In genomic region chr5:2133936-2134335, GRCh38 we compare ENCODE assay signal across 18 cellular contexts.
DNase-seq lines count a peak whose midpoint lies in the region; ATAC-seq, FAIRE-seq and TF ChIP-seq lines count a peak whose summit lies in the region.
"Had no signal": no experiment of that assay in that cellular context is flagged by ENCODE, and none has a peak within 500 bp of the region (broad histone marks: within the 10 kb centered on the region; RNA-seq: fewer than 3 reads in every experiment).

No MANE protein-coding gene starts in this region.

- no peak overlapping the region for H3K14ac ChIP-seq in H1 (ENCODE audit: insufficient read length)

- peaks cover 15 to 22% (median 19%) of the 10 kb centered on the region in 11 experiments for H3K27me3 ChIP-seq in BLaER1 treated with 17β-estradiol and CSF1 and Interleukin-3, amounts not matched to agents 10 nM and 100 nM
- H3K27me3 ChIP-seq in H1 (replicated peaks in 1 of 4; ENCODE audit: control insufficient read depth in 3 of 4, extremely low read depth in 1 of 4, insufficient read depth in 3 of 4, low read length in 3 of 4) = no peaks in the 10 kb centered on the region
- peaks cover 0 to 15% (median 3%) of the 10 kb centered on the region in 3 donors for H3K27me3 ChIP-seq in psoas muscle (ENCODE audit: insufficient read depth in 3 of 3, low read length in 2 of 3)

- WGBS in H1 (ENCODE audit: extremely low coverage in 1 of 2, insufficient coverage in 1 of 2, insufficient read length in 1 of 2, insufficient replicate concordance in 2 of 2, low coverage in 1 of 2, low lambda C conversion rate in 2 of 2, missing lambda C conversion rate in 1 of 2), 2 experiments = 99% methylated on average over 6 of the region's 6 CpGs; no CpG with 5 or more reads in 1 of the 2 experiments
- WGBS in psoas muscle, 3 donors = 90 to 92% (median 91%) methylated on average over 6 of the region's 6 CpGs

- no peak overlapping the region for H3K9ac ChIP-seq in BLaER1 treated with 17β-estradiol and CSF1 and Interleukin-3, amounts not matched to agents 10 nM and 100 nM
- no peak overlapping the region for H3K9ac ChIP-seq in H1 (replicated peaks in 1 of 4; ENCODE audit: extremely low read depth in 1 of 4, low read depth in 3 of 4, low read length in 3 of 4)
- H3K9ac ChIP-seq: BLaER1, GM23248 had no signal

- intact Hi-C loops in posterior vena cava (cut with DNase I) (no loop called here), psoas muscle (cut with DNase I) (no loop called here)

- DNase-seq in H1 (ENCODE audit: low read depth in 1 of 2, low spot score in 2 of 2) (no peak), posterior vena cava (ENCODE audit: low spot score) (peak; percentile 59), psoas muscle (no peak)
- DNase-seq in effector CD8-positive, alpha-beta T cell (lab: John Stamatoyannopoulos, UW) = no peak
- DNase-seq: CD4-positive, alpha-beta T cell; CD8-positive, alpha-beta memory T cell; DMS 273 treated with DMSO at 0.1 percent for 48 hours; DMS79 treated with DMSO at 0.1 percent for 48 hours; GF-D8; GM23248; HFFc6 had no signal

- H4K5ac ChIP-seq in H1 (ENCODE audit: insufficient read length, low read depth, low read length) = no peak overlapping the region

- H4K91ac ChIP-seq in H1 (replicated peaks; ENCODE audit: insufficient read length, low read length) = no peak overlapping the region

- no peak overlapping the region for H2BK20ac ChIP-seq in H1 (ENCODE audit: low read length)

- H3K4me1 ChIP-seq in BLaER1 treated with 17β-estradiol and CSF1 and Interleukin-3, amounts not matched to agents 10 nM and 100 nM = peaks cover 19 to 44% (median 29%) of the 10 kb centered on the region in 10 experiments
- H3K4me1 ChIP-seq in H1 (replicated peaks in 1 of 4; ENCODE audit: control insufficient read depth in 3 of 4, insufficient read depth in 4 of 4, low read length in 3 of 4) (no peaks in the 10 kb centered on the region), psoas muscle (no peaks in the 10 kb centered on the region)
- H3K4me1 ChIP-seq: HAP-1 had no signal

- POLR2A ChIA-PET in H1 (lab: Charles Lee; ENCODE audit: partially characterized antibody) = no interaction called here

- no peak overlapping the region for H3K56ac ChIP-seq in H1 (replicated peaks; ENCODE audit: insufficient read length, low read depth, low read length)

- TF ChIP-seq RAD21 in H1 (IDR thresholded peaks at IDR 0.05 in 1 of 2, conservative IDR thresholded peaks at IDR 0.05 in 1 of 2; ENCODE audit: low read depth in 2 of 2, low read length in 2 of 2) = no peak

- H3K79me1 ChIP-seq in H1 (ENCODE audit: low read depth, low read length) = no peaks in the 10 kb centered on the region

- no peak overlapping the region for H2BK12ac ChIP-seq in H1 (ENCODE audit: low read depth, low read length)

- TF ChIP-seq POLR2A in H1 (IDR thresholded peaks at IDR 0.05; ENCODE audit: control extremely low read depth in 1 of 2, low read depth in 2 of 2, low read length in 2 of 2) = no peak

- no peak overlapping the region for H3K4me3 ChIP-seq in BLaER1 treated with 17β-estradiol and CSF1 and Interleukin-3, amounts not matched to agents 10 nM and 100 nM
- no peak overlapping the region for H3K4me3 ChIP-seq in H1 (ENCODE audit: extremely low read depth in 1 of 4, insufficient read depth in 2 of 4, low read depth in 3 of 4, low read length in 4 of 4)
- H3K4me3 ChIP-seq in psoas muscle = no peak overlapping the region
- H3K4me3 ChIP-seq: BLaER1, GM23248, HAP-1 had no signal

- CTCF ChIA-PET in H1 (lab: Charles Lee; ENCODE audit: partially characterized antibody) = interaction anchor here (2.0 to 3.2 kb wide), 3 partner anchors 10 to 25 kb away, joined by 5 to 26 read pairs (median 7); no protein-coding TSS in a partner anchor

- H3K4ac ChIP-seq in H1 (replicated peaks; ENCODE audit: insufficient read length, low read depth, low read length) = no peak overlapping the region

- H2AFZ ChIP-seq in H1 (ENCODE audit: low read length) = no peak overlapping the region
- H2AFZ ChIP-seq: GM23248 had no signal

- H4K8ac ChIP-seq in H1 (ENCODE audit: extremely low read depth, insufficient read depth, low read length) = no peak overlapping the region

- no peak overlapping the region for H2AK5ac ChIP-seq in H1 (ENCODE audit: low read depth, low read length)

- H3K4me2 ChIP-seq in BLaER1 treated with 17β-estradiol and CSF1 and Interleukin-3, amounts not matched to agents 10 nM and 100 nM = peak overlapping the region in 8 of 11 experiments; percentile 15 to 75 (median 59); a peak in 10 of 22 replicates
- no peak overlapping the region for H3K4me2 ChIP-seq in H1 (ENCODE audit: insufficient read depth in 1 of 2, low read depth in 2 of 2, low read length in 2 of 2)
- H3K4me2 ChIP-seq: BLaER1 had no signal

- H3K18ac ChIP-seq in H1 (ENCODE audit: extremely low read depth, low read length) = no peak overlapping the region

- H3K79me2 ChIP-seq in H1 (ENCODE audit: control insufficient read depth in 1 of 2, insufficient read depth in 2 of 2, low read length in 2 of 2) = no peaks in the 10 kb centered on the region

- 0 out of 2 replicates have a peak overlapping the region, but pooled peaks have one; percentile 29 for H2BK15ac ChIP-seq in H1 (ENCODE audit: low read length)

- no peak for TF ChIP-seq EP300 in H1 (IDR thresholded peaks at IDR 0.05; ENCODE audit: borderline replicate concordance in 1 of 2, low read depth in 2 of 2, low read length in 2 of 2)

- ATAC-seq in GM18511 (IDR thresholded peaks at IDR 0.05; ENCODE audit: unreplicated experiment) = no peak
- ATAC-seq in psoas muscle = no peak

- no peak overlapping the region for H2BK120ac ChIP-seq in H1 (replicated peaks; ENCODE audit: low read depth, low read length)

- no peaks in the 10 kb centered on the region for H3K23me2 ChIP-seq in H1 (ENCODE audit: low read depth, low read length)

- no peak overlapping the region for H2BK5ac ChIP-seq in H1 (ENCODE audit: low read depth, low read length)

- peaks cover 0 to 6% (median 0%) of the 10 kb centered on the region in 11 experiments; a peak in 1 of 22 replicates for H4K20me1 ChIP-seq in BLaER1 treated with 17β-estradiol and CSF1 and Interleukin-3, amounts not matched to agents 10 nM and 100 nM
- H4K20me1 ChIP-seq in H1 (replicated peaks in 1 of 2; ENCODE audit: control insufficient read depth in 1 of 2, insufficient read depth in 2 of 2, low read length in 2 of 2) = peaks cover 0 to 1% of the 10 kb centered on the region in 2 experiments
- H4K20me1 ChIP-seq: BLaER1 had no signal

- FAIRE-seq in H1 (lab: Jason Lieb, UNC) = no peak
- FAIRE-seq: D721Med, GM12891, GM19239 had no signal

- H3K36me3 ChIP-seq in BLaER1 treated with 17β-estradiol and CSF1 and Interleukin-3, amounts not matched to agents 10 nM and 100 nM = no peaks in the 10 kb centered on the region
- no peaks in the 10 kb centered on the region for H3K36me3 ChIP-seq in H1 (ENCODE audit: control insufficient read depth in 2 of 4, insufficient read depth in 4 of 4, low read length in 3 of 4)
- no peaks in the 10 kb centered on the region for H3K36me3 ChIP-seq in psoas muscle (ENCODE audit: insufficient read depth in 1 of 2, low read depth in 1 of 2)
- H3K36me3 ChIP-seq: BLaER1, HAP-1 had no signal

- H3K23ac ChIP-seq in H1 (ENCODE audit: insufficient read length) = no peak overlapping the region

- no peak overlapping the region for H3K27ac ChIP-seq in BLaER1 treated with 17β-estradiol and CSF1 and Interleukin-3, amounts not matched to agents 10 nM and 100 nM
- H3K27ac ChIP-seq in H1 (ENCODE audit: low read depth, low read length) (no peak overlapping the region), psoas muscle (no peak overlapping the region)
- H3K27ac ChIP-seq: BLaER1, GM23248 had no signal

- H3K9me3 ChIP-seq in BLaER1 treated with 17β-estradiol and CSF1 and Interleukin-3, amounts not matched to agents 10 nM and 100 nM (replicated peaks in 1 of 11) = no peaks in the 10 kb centered on the region
- no peaks in the 10 kb centered on the region for H3K9me3 ChIP-seq in H1 (ENCODE audit: insufficient read depth in 2 of 2, low read depth in 1 of 2, low read length in 1 of 2)
- no peaks in the 10 kb centered on the region for H3K9me3 ChIP-seq in psoas muscle
- H3K9me3 ChIP-seq: BLaER1, HAP-1 had no signal

- TF ChIP-seq CTCF in H1 (IDR thresholded peaks at IDR 0.05; ENCODE audit: control extremely low read depth in 1 of 3, insufficient read depth in 1 of 3, low read depth in 1 of 3, low read length in 3 of 3) (no peak), psoas muscle (IDR thresholded peaks at IDR 0.05) (no peak)

TF ChIP-seq in H1, 55 proteins besides CTCF, POLR2A, EP300 and RAD21:
- TF ChIP-seq ZNF274 (IDR thresholded peaks at IDR 0.05; ENCODE audit: borderline replicate concordance, extremely low read depth, low read length) (no peak), CTBP2 (IDR thresholded peaks at IDR 0.05; ENCODE audit: borderline replicate concordance, insufficient read depth, insufficient read length, low read length) (no peak)

Comparison
In these comparisons a context has a peak if more than half of its experiments do, and no peak if none do; other contexts are left out.
1. H3K4me2 ChIP-seq: peak in BLaER1 treated with 17β-estradiol and CSF1 and Interleukin-3, amounts not matched to agents 10 nM and 100 nM (8 of 11); none in H1 (0 of 2).